ENCODE assay signal across 9 cellular contexts in the genomic region with DNA sequence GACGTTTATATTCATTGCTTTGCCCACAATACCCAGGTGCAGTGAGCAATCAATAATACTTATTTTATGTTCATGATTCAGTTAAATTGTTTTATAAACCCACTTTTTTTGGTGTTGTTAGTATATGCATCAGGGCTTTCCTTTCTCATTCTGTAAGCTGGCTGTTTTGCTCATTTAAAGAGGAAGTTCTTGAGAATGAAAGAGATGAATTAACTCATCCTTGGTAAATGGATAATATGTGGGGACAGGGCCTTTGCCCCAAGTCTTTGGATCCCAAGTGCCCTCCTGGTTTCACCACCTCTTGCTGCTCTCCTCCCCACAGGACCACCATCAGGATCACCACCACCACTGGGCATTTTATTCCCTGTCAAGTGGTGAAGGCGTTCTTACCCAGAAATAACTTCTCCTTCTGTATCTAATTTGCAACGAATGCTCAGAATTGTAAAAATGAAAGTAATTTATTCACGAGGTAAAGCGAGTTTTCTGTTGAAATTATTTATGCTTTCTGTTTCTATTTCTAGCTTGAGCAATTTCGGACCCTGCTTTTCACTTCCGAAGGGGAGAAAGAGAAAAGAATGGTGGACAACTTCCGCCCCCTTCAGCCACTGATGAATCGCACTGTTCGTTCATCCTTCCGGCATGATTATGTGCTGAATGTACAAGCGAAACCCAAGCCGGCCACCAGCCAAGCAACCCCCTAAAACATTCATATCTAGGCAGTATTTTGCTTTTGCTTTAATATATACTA. TPM values are rescaled to one million over a fixed set of nuclear protein-coding genes. Genes with fewer than 3 reads are reported as not detected.
DNase-seq lines count a peak whose midpoint lies in the region; ATAC-seq and TF ChIP-seq lines count a peak whose summit lies in the region.
"Had no signal": no experiment of that assay in that cellular context is flagged by ENCODE, and none has a peak within 500 bp of the region (broad histone marks: within the 10 kb centered on the region; RNA-seq: fewer than 3 reads in every experiment).

No MANE protein-coding gene starts in this region.

- no peaks in the 10 kb centered on the region for H3K9me3 ChIP-seq in left lung

- H3K27me3 ChIP-seq in KMS-11 (ENCODE audit: insufficient read depth, low read depth) = no peaks in the 10 kb centered on the region
- no peaks in the 10 kb centered on the region for H3K27me3 ChIP-seq in left lung

- H3K4me2 ChIP-seq in KMS-11 = peak overlapping the region; percentile 78

- H3K27ac ChIP-seq in KMS-11 (peak overlapping the region; percentile 77), left lung (peak overlapping the region in 1 of 2 donors; percentile 65)

- TF ChIP-seq CTCF in KMS-11 (conservative IDR thresholded peaks at IDR 0.05; ENCODE audit: low read depth, low read length) (no peak), left lung (IDR thresholded peaks at IDR 0.05) (no peak)

- peak overlapping the region; percentile 96 to 99 (median 98) for H3K27ac Mint-ChIP-seq in immature natural killer cell

- H3K36me3 Mint-ChIP-seq in immature natural killer cell = peaks cover 9 to 46% (median 18%) of the 10 kb centered on the region in 3 donors

- DNase-seq in immature natural killer cell (peak; percentile 18 to 43 (median 42)), left lung (no peak), RKO (ENCODE audit: low spot score) (no peak), sciatic nerve (ENCODE audit: low spot score) (no peak), SKM-1 treated with dmso at 0.1 percent for 144 hours (lab: John Stamatoyannopoulos, UW; ENCODE audit: unreplicated experiment) (no peak)

- no peaks in the 10 kb centered on the region for H4K20me1 ChIP-seq in KMS-11 (ENCODE audit: insufficient read depth)

- ATAC-seq in GM18508 (IDR thresholded peaks at IDR 0.05; ENCODE audit: insufficient read depth, unreplicated experiment) (peak; percentile 73), GM21576 (IDR thresholded peaks at IDR 0.05; ENCODE audit: unreplicated experiment) (peak; percentile 91), left lung (no peak), sciatic nerve (no peak)

- peaks cover 10% of the 10 kb centered on the region for H3K4me1 ChIP-seq in KMS-11 (ENCODE audit: low read depth, poor library complexity, severe bottlenecking)
- no peaks in the 10 kb centered on the region for H3K4me1 ChIP-seq in left lung

- peak overlapping the region; percentile 84 to 97 (median 89) for H3K4me3 Mint-ChIP-seq in immature natural killer cell
- H3K4me3 Mint-ChIP-seq: neural crest cell had no signal

- intact Hi-C loops in left lung (cut with DNase I) (no loop called here), sciatic nerve (cut with DNase I) (no loop called here)

- peaks cover 0 to 2% (median 0%) of the 10 kb centered on the region in 3 donors for H3K27me3 Mint-ChIP-seq in immature natural killer cell (ENCODE audit: low read depth in 3 of 3)

- no peaks in the 10 kb centered on the region for H3K36me3 ChIP-seq in KMS-11 (ENCODE audit: insufficient read depth)
- peaks cover 0 to 10% of the 10 kb centered on the region in 2 donors for H3K36me3 ChIP-seq in left lung

- H2AFZ ChIP-seq in KMS-11 (ENCODE audit: low read depth) = peak overlapping the region; percentile 83

- no peak overlapping the region for H3K4me3 ChIP-seq in KMS-11 (IDR thresholded peaks at IDR 0.05; ENCODE audit: insufficient read depth, low read depth, low read length)
- H3K4me3 ChIP-seq in left lung = no peak overlapping the region

- peak overlapping the region; percentile 46; the same call in 1 of the 2 replicates for H3K9ac ChIP-seq in KMS-11

- no peaks in the 10 kb centered on the region for H3K9me3 Mint-ChIP-seq in immature natural killer cell
- H3K9me3 Mint-ChIP-seq: neural crest cell had no signal

- H3K4me1 Mint-ChIP-seq in immature natural killer cell = peaks cover 8 to 12% of the 10 kb centered on the region in 2 donors

- H3K79me2 ChIP-seq in KMS-11 (ENCODE audit: insufficient read depth, low read depth) = no peaks in the 10 kb centered on the region

RNA-seq across cellular contexts. Expression of gene ZRSR2, which starts 8.1 kb away (rescaled TPM):
- polyA plus RNA-seq in immature natural killer cell = 10 to 100 TPM; 13.5 to 34.1 (median 15.7) TPM
- 10 to 100 TPM; 10.9 to 11.5 TPM for total RNA-seq in left lung
- total RNA-seq in sciatic nerve = 17.7 TPM

RNA-seq across cellular contexts. Expression of gene CA5B, which starts 44.1 kb away (rescaled TPM):
- polyA plus RNA-seq in immature natural killer cell = 10 to 100 TPM; 66.3 to 79.1 (median 73.4) TPM
- total RNA-seq in left lung = 10 to 100 TPM; 10.7 to 13.7 TPM
- total RNA-seq in sciatic nerve = 35.9 TPM

Comparison
In these comparisons a context has a peak if more than half of its experiments do, and no peak if none do; other contexts are left out.
1. ATAC-seq: peak in GM18508 (single experiment) and GM21576 (single experiment); none in left lung (single experiment) and sciatic nerve (single experiment).
2. DNase-seq: peak in immature natural killer cell (3 of 3); none in left lung (0 of 2), RKO (single experiment), sciatic nerve (single experiment) and SKM-1 treated with dmso at 0.1 percent for 144 hours (single experiment).